Comparison of ENCODE assay signal across 15 cellular contexts in genomic region chr1:61605607-61606321, GRCh38.
DNase-seq lines count a peak whose midpoint lies in the region; ATAC-seq and TF ChIP-seq lines count a peak whose summit lies in the region.
"Had no signal": no experiment of that assay in that cellular context is flagged by ENCODE, and none has a peak within 500 bp of the region (broad histone marks: within the 10 kb centered on the region; RNA-seq: fewer than 3 reads in every experiment).

No MANE protein-coding gene starts in this region.

- no TSS peak for BruUV-seq in A673 (replicated peaks; lab: Mats Ljungman, UMichigan)

- H3K4me1 Mint-ChIP-seq in T-cell, result no peaks in the 10 kb centered on the region
- H3K4me1 Mint-ChIP-seq: naive thymus-derived CD4-positive, alpha-beta T cell had no signal

- no peaks in the 10 kb centered on the region for H3K36me3 Mint-ChIP-seq in T-cell
- H3K36me3 Mint-ChIP-seq: naive thymus-derived CD4-positive, alpha-beta T cell had no signal

- no peaks in the 10 kb centered on the region for H3K4me1 ChIP-seq in A673 (ENCODE audit: insufficient read depth, low read length, poor library complexity, severe bottlenecking)
- H3K4me1 ChIP-seq: BLaER1 had no signal

- POLR2A ChIA-PET in A673 (lab: Charles Lee; ENCODE audit: low non-redundant PET) (no interaction called here), T-cell (lab: Charles Lee) (no interaction called here)

- H3K9me3 ChIP-seq in A673 (ENCODE audit: low read depth, low read length, poor library complexity, severe bottlenecking), result no peaks in the 10 kb centered on the region
- H3K9me3 ChIP-seq: BLaER1 had no signal

- H3K4me3 ChIP-seq in AG10803 (ENCODE audit: low read length), result no peak overlapping the region
- no peak overlapping the region for H3K4me3 ChIP-seq in A673 (ENCODE audit: low read depth, low read length, poor library complexity, severe bottlenecking)
- H3K4me3 ChIP-seq: BLaER1 had no signal

- no peak for TF ChIP-seq CTCF in AG10803 (conservative IDR thresholded peaks at IDR 0.05; ENCODE audit: low read length)
- TF ChIP-seq CTCF in A673 (conservative IDR thresholded peaks at IDR 0.05; ENCODE audit: low read depth, low read length), result no peak

- H3K9me3 Mint-ChIP-seq in T-cell, result no peaks in the 10 kb centered on the region

- H3K36me3 ChIP-seq in A673 (ENCODE audit: insufficient read depth, low read length, poor library complexity, severe bottlenecking), result no peaks in the 10 kb centered on the region
- H3K36me3 ChIP-seq: BLaER1 had no signal

- peak overlapping the region; percentile 98 for H3K27ac ChIP-seq in epithelial cell of prostate
- no peak overlapping the region for H3K27ac ChIP-seq in A673 (ENCODE audit: low read depth, low read length, poor library complexity, severe bottlenecking)
- H3K27ac ChIP-seq: BLaER1 had no signal

- no peak overlapping the region for H3K4me3 Mint-ChIP-seq in T-cell
- H3K4me3 Mint-ChIP-seq: naive thymus-derived CD4-positive, alpha-beta T cell had no signal

- intact Hi-C loops in A673 (cut with micrococcal nuclease; ENCODE audit: unreplicated experiment), result no loop called here

- no peak overlapping the region for H3K27ac Mint-ChIP-seq in T-cell

- peaks cover 2 to 4% of the 10 kb centered on the region in 2 donors for H3K27me3 Mint-ChIP-seq in T-cell

- peak; percentile 48 for DNase-seq in AG10803 (ENCODE audit: low read depth)
- DNase-seq in NCI-H226, result peak; percentile 11
- peak; percentile 61 for DNase-seq in epithelial cell of prostate (ENCODE audit: low read depth, low spot score)
- DNase-seq in renal cortical epithelial cell (ENCODE audit: low read depth), result peak; percentile 48
- no peak for DNase-seq in DMS53 treated with DMSO at 0.1 percent for 48 hours (lab: John Stamatoyannopoulos, UW; ENCODE audit: unreplicated experiment)
- no peak for DNase-seq in A673 (ENCODE audit: low spot score)
- no peak for DNase-seq in NCI-H446 treated with DMSO at 0.1 percent for 48 hours (lab: John Stamatoyannopoulos, UW)
- DNase-seq in T-cell, result no peak
- DNase-seq: activated T-cell treated with anti-CD3 and anti-CD28 coated beads, Interleukin-2, amount 50 U/mL, for 1 hour; naive thymus-derived CD4-positive, alpha-beta T cell; NCI-H1417; NCI-H526; SIG-M5; small intestine had no signal

- CTCF ChIA-PET in A673 (lab: Charles Lee), result no interaction called here
- CTCF ChIA-PET in T-cell (lab: Charles Lee), result no interaction called here

- ATAC-seq in T-cell (replicated peaks in 1 of 4), result no peak
- ATAC-seq: naive thymus-derived CD4-positive, alpha-beta T cell had no signal

- H3K27me3 ChIP-seq in A673 (replicated peaks; ENCODE audit: insufficient read depth, low read depth, low read length, poor library complexity), result no peaks in the 10 kb centered on the region
- H3K27me3 ChIP-seq: BLaER1 had no signal

Comparison
In these comparisons a context has a peak if more than half of its experiments do, and no peak if none do; other contexts are left out.
1. DNase-seq: peak in AG10803 (single experiment), NCI-H226 (single experiment), epithelial cell of prostate (single experiment) and renal cortical epithelial cell (single experiment); none in DMS53 treated with DMSO at 0.1 percent for 48 hours (single experiment), A673 (single experiment), NCI-H446 treated with DMSO at 0.1 percent for 48 hours (single experiment) and T-cell (0 of 34).